ENCODE assay signal across 17 cellular contexts in genomic region chr20:44399446-44399845, GRCh38. TPM values are rescaled to one million over a fixed set of nuclear protein-coding genes. Genes with fewer than 3 reads are reported as not detected.
A peak's percentile ranks its signal among the peaks of the same experiment; 100 is the strongest.
DNase-seq lines count a peak whose midpoint lies in the region; ATAC-seq, FAIRE-seq and TF ChIP-seq lines count a peak whose summit lies in the region.
"Had no signal": no experiment of that assay in that cellular context is flagged by ENCODE, and none has a peak within 500 bp of the region (broad histone marks: within the 10 kb centered on the region; RNA-seq: fewer than 3 reads in every experiment).

No MANE protein-coding gene starts in this region.

- no peak for TF ChIP-seq POLR2A in A549 (IDR thresholded peaks at IDR 0.05; ENCODE audit: low read length)

- peak overlapping the region; percentile 75 to 86 for H3K27ac ChIP-seq in A549
- H3K27ac ChIP-seq in endodermal cell (ENCODE audit: low read depth, low read length): no peak overlapping the region
- no peak overlapping the region for H3K27ac ChIP-seq in osteoblast (ENCODE audit: low read depth, low read length)
- H3K27ac ChIP-seq: BLaER1 treated with 17β-estradiol and CSF1 and Interleukin-3, amounts not matched to agents 10 nM and 100 nM had no signal

- H3K36me3 Mint-ChIP-seq in endodermal cell (ENCODE audit: low read depth): no peaks in the 10 kb centered on the region
- H3K36me3 Mint-ChIP-seq: CD4-positive, CD25-positive, alpha-beta regulatory T cell had no signal

- H3K9me3 ChIP-seq in A549: no peaks in the 10 kb centered on the region
- H3K9me3 ChIP-seq in endodermal cell (ENCODE audit: control insufficient read depth, low read length): no peaks in the 10 kb centered on the region
- no peaks in the 10 kb centered on the region for H3K9me3 ChIP-seq in osteoblast (ENCODE audit: low read depth, low read length)
- H3K9me3 ChIP-seq: BLaER1 treated with 17β-estradiol and CSF1 and Interleukin-3, amounts not matched to agents 10 nM and 100 nM; HAP-1 had no signal

- H3K36me3 ChIP-seq in endodermal cell (ENCODE audit: control insufficient read depth, insufficient read depth, low read length) (peaks cover 5% of the 10 kb centered on the region), osteoblast (ENCODE audit: insufficient read depth, low read length) (no peaks in the 10 kb centered on the region)
- H3K36me3 ChIP-seq: BLaER1 treated with 17β-estradiol and CSF1 and Interleukin-3, amounts not matched to agents 10 nM and 100 nM; HAP-1 had no signal

- H3K9ac ChIP-seq in endodermal cell (ENCODE audit: extremely low read depth, low read length, poor library complexity, severe bottlenecking): no peak overlapping the region
- H3K9ac ChIP-seq: BLaER1 treated with 17β-estradiol and CSF1 and Interleukin-3, amounts not matched to agents 10 nM and 100 nM had no signal

- H4K20me1 ChIP-seq in osteoblast (ENCODE audit: insufficient read depth, low read length): no peaks in the 10 kb centered on the region

- ATAC-seq in A549 (no peak), GM18909 (IDR thresholded peaks at IDR 0.05; ENCODE audit: poor library complexity, unreplicated experiment) (no peak), GM21447 (IDR thresholded peaks at IDR 0.05; ENCODE audit: unreplicated experiment) (no peak)

- no peak for DNase-seq in A549 (ENCODE audit: low read depth in 1 of 2, low spot score in 1 of 2)
- no peak for DNase-seq in HTR-8/SVneo (ENCODE audit: insufficient read length, low spot score)
- DNase-seq in endodermal cell: peak; percentile 17
- peak; percentile 73 for DNase-seq in osteoblast (ENCODE audit: insufficient read length, low spot score, missing footprints)
- DNase-seq in globus pallidus (ENCODE audit: low spot score): no peak
- DNase-seq: ACHN; Calu3; CD4-positive, CD25-positive, alpha-beta regulatory T cell; DMS 273 treated with DMSO at 0.1 percent for 48 hours; GOT3; HFFc6 had no signal

- no peaks in the 10 kb centered on the region for H3K27me3 Mint-ChIP-seq in endodermal cell (ENCODE audit: insufficient read depth)

- TF ChIP-seq EP300 in A549 (IDR thresholded peaks at IDR 0.05): no peak

- no peaks in the 10 kb centered on the region for H3K9me3 Mint-ChIP-seq in endodermal cell

- H3K27ac Mint-ChIP-seq in endodermal cell: no peak overlapping the region
- H3K27ac Mint-ChIP-seq: CD4-positive, CD25-positive, alpha-beta regulatory T cell; HFFc6 had no signal

- H3K27me3 ChIP-seq in endodermal cell (ENCODE audit: control insufficient read depth, insufficient read depth, low read length, poor library complexity, severe bottlenecking) (no peaks in the 10 kb centered on the region), osteoblast (ENCODE audit: insufficient read depth, low read length) (peaks cover 16% of the 10 kb centered on the region)
- H3K27me3 ChIP-seq: BLaER1 treated with 17β-estradiol and CSF1 and Interleukin-3, amounts not matched to agents 10 nM and 100 nM had no signal

- H3K4me3 Mint-ChIP-seq in endodermal cell: no peak overlapping the region
- H3K4me3 Mint-ChIP-seq: CD4-positive, CD25-positive, alpha-beta regulatory T cell; HFFc6 had no signal

- CTCF ChIA-PET in A549 (lab: Yijun Ruan, JAX): interaction anchor here (1.3 to 1.7 kb wide), 5 partner anchors 11 to 182 kb away, joined by 3 to 7 read pairs (median 5); no protein-coding TSS in a partner anchor

- H3K4me1 ChIP-seq in A549 (peaks cover 86% of the 10 kb centered on the region), endodermal cell (ENCODE audit: control insufficient read depth, insufficient read depth, low read length) (peaks cover 23% of the 10 kb centered on the region), osteoblast (ENCODE audit: insufficient read depth, low read length) (peaks cover 3% of the 10 kb centered on the region)
- H3K4me1 ChIP-seq: BLaER1 treated with 17β-estradiol and CSF1 and Interleukin-3, amounts not matched to agents 10 nM and 100 nM; HAP-1 had no signal

- WGBS in A549 (ENCODE audit: missing lambda C conversion rate): 65% methylated on average over 3 of the region's 3 CpGs
- WGBS in endodermal cell (ENCODE audit: insufficient coverage in 1 of 2, insufficient read length in 1 of 2), 2 experiments: 79 to 90% methylated on average over 3 of the region's 3 CpGs

- no peak for FAIRE-seq in A549 (lab: Jason Lieb, UNC)
- FAIRE-seq in HTR-8/SVneo (lab: Jason Lieb, UNC): peak; percentile 76
- FAIRE-seq: GM18507 had no signal

- no peaks in the 10 kb centered on the region for H3K79me2 ChIP-seq in osteoblast (ENCODE audit: insufficient read depth, low read length)

- no peak overlapping the region for H3K4me3 ChIP-seq in A549
- H3K4me3 ChIP-seq in endodermal cell (ENCODE audit: low read length): no peak overlapping the region
- no peak overlapping the region for H3K4me3 ChIP-seq in osteoblast (ENCODE audit: insufficient read depth, low read length)
- H3K4me3 ChIP-seq: BLaER1 treated with 17β-estradiol and CSF1 and Interleukin-3, amounts not matched to agents 10 nM and 100 nM; HAP-1 had no signal

- H3K4me2 ChIP-seq in A549: peak overlapping the region; percentile 76; the same call in 2 of the 3 replicates
- H3K4me2 ChIP-seq in osteoblast (ENCODE audit: insufficient read depth, low read length): no peak overlapping the region
- H3K4me2 ChIP-seq: BLaER1 treated with 17β-estradiol and CSF1 and Interleukin-3, amounts not matched to agents 10 nM and 100 nM had no signal

- no peak for TF ChIP-seq CTCF in A549 (IDR thresholded peaks at IDR 0.05)
- TF ChIP-seq CTCF in endodermal cell (conservative IDR thresholded peaks at IDR 0.05): no peak
- no peak for TF ChIP-seq CTCF in osteoblast (IDR thresholded peaks at IDR 0.05; ENCODE audit: extremely low read depth, low read depth, low read length)

- H3K4me1 Mint-ChIP-seq in endodermal cell: peaks cover 73% of the 10 kb centered on the region
- H3K4me1 Mint-ChIP-seq: CD4-positive, CD25-positive, alpha-beta regulatory T cell had no signal

- no peak for TF ChIP-seq RAD21 in A549 (conservative IDR thresholded peaks at IDR 0.05 in 1 of 2, IDR thresholded peaks at IDR 0.05 in 1 of 2)

- H2AFZ ChIP-seq in osteoblast (ENCODE audit: low read length): no peak overlapping the region

- POLR2A ChIA-PET in A549 (lab: Yijun Ruan, JAX): no interaction called here

TF ChIP-seq in A549, 52 proteins besides CTCF, POLR2A, EP300 and RAD21:
- TF ChIP-seq BHLHE40 (IDR thresholded peaks at IDR 0.05; ENCODE audit: low read depth, low read length) (no peak), NFE2L2 (conservative IDR thresholded peaks at IDR 0.05; ENCODE audit: low read length) (no peak)

RNA-seq across cellular contexts. Expression of gene HNF4A, which starts 43.9 kb away (rescaled TPM):
- polyA plus RNA-seq in A549 (2011; rRNA removed) (20.0 and 23.0 TPM in 2 replicates), A549 (2017; fragmentation: RNase III; extraction: RNeasy Plus Mini Kit Qiagen cat#74134 plus additional on column Dnase treatment) (17.5 to 26.2 TPM (median 25.9 TPM) in 3 replicates)
- 16.7 and 23.8 TPM in 2 replicates for polyA plus RNA-seq in A549 (2012; cell fraction: cytosol; rRNA removed)
- 26.9 and 33.9 TPM in 2 replicates for polyA plus RNA-seq in A549 (2012; cell fraction: nucleus; rRNA removed)
- polyA minus RNA-seq in A549 (2011; rRNA and poly(A)+ RNA removed): 43.7 and 58.8 TPM in 2 replicates
- total RNA-seq in endodermal cell (10 to 100 TPM; 56.3 to 58.0 TPM), osteoblast (not detected in 2 replicates)
- 12.3 TPM for polyA plus RNA-seq in endodermal cell (2013, experiment 1 of 2)
- 15.2 TPM for polyA plus RNA-seq in endodermal cell (2013, experiment 2 of 2)
- total RNA-seq: CD4-positive, CD25-positive, alpha-beta regulatory T cell; Daoy; HFFc6 had no signal
- polyA plus RNA-seq: CD4-positive, CD25-positive, alpha-beta regulatory T cell had no signal

Comparison
In these comparisons a context has a peak if more than half of its experiments do, and no peak if none do; other contexts are left out.
1. DNase-seq: peak in endodermal cell (single experiment) and osteoblast (single experiment); none in A549 (0 of 2), HTR-8/SVneo (single experiment) and globus pallidus (single experiment).
2. H3K27ac ChIP-seq: peak in A549 (2 of 2); none in endodermal cell (single experiment) and osteoblast (single experiment).
3. RNA of gene HNF4A, which starts 43.9 kb away (total RNA-seq): 56.3 to 58.0 TPM in endodermal cell; not detected in osteoblast; every median in the first group is over 10 times any median in the second.